In genomic region chr15:90885432-90886290, GRCh38 we compare ENCODE assay signal across 8 cellular contexts. TPM values are rescaled to one million over a fixed set of nuclear protein-coding genes. Genes with fewer than 3 reads are reported as not detected.
A peak's percentile ranks its signal among the peaks of the same experiment; 100 is the strongest.
DNase-seq lines count a peak whose midpoint lies in the region; ATAC-seq and TF ChIP-seq lines count a peak whose summit lies in the region.

No MANE protein-coding gene starts in this region.

- H3K4me1 ChIP-seq in gastroesophageal sphincter (peaks cover 0 to 50% (median 26%) of the 10 kb centered on the region in 3 donors), ovary (ENCODE audit: insufficient read depth) (peaks cover 10% of the 10 kb centered on the region)

- TF ChIP-seq CTCF in gastroesophageal sphincter (IDR thresholded peaks at IDR 0.05) (peak in 3 of 4 experiments; percentile 92 to 95 (median 95)), ovary (IDR thresholded peaks at IDR 0.05) (peak; percentile 89 to 94 (median 91)), type B pancreatic cell (conservative IDR thresholded peaks at IDR 0.05) (peak; percentile 99)

- H3K27ac Mint-ChIP-seq in type B pancreatic cell: peak overlapping the region; percentile 60

- ATAC-seq in HG03520 (IDR thresholded peaks at IDR 0.05; ENCODE audit: unreplicated experiment): peak; percentile 52
- ATAC-seq in gastroesophageal sphincter: peak; percentile 61

- DNase-seq in NCI-H146 (lab: John Stamatoyannopoulos, UW) (peak; percentile 24), NCI-H146 treated with DMSO at 0.1 percent for 48 hours (lab: John Stamatoyannopoulos, UW; ENCODE audit: unreplicated experiment) (no peak), SK-MEL-5 (ENCODE audit: low read depth, low spot score) (peak; percentile 68), ovary (peak; percentile 73 to 88 (median 86)), type B pancreatic cell (ENCODE audit: extremely low spot score, unreplicated experiment) (no peak)
- peak; percentile 45 to 76 (median 66) for DNase-seq in activated naive CD4-positive, alpha-beta T cell (lab: John Stamatoyannopoulos, UW)

- H3K36me3 ChIP-seq in gastroesophageal sphincter: peaks cover 0 to 57% of the 10 kb centered on the region in 2 donors
- no peaks in the 10 kb centered on the region for H3K36me3 ChIP-seq in ovary

- no peaks in the 10 kb centered on the region for H3K36me3 Mint-ChIP-seq in type B pancreatic cell

- peak overlapping the region; percentile 58 for H3K4me3 Mint-ChIP-seq in type B pancreatic cell

- no peak for TF ChIP-seq EP300 in gastroesophageal sphincter (IDR thresholded peaks at IDR 0.05)
- TF ChIP-seq EP300 in ovary (IDR thresholded peaks at IDR 0.05): no peak

- no peaks in the 10 kb centered on the region for H3K9me3 Mint-ChIP-seq in type B pancreatic cell

- H3K4me1 Mint-ChIP-seq in type B pancreatic cell (ENCODE audit: unreplicated experiment): peaks cover 6% of the 10 kb centered on the region

- H3K27me3 ChIP-seq in gastroesophageal sphincter (no peaks in the 10 kb centered on the region), ovary (no peaks in the 10 kb centered on the region)

- TF ChIP-seq POLR2A in gastroesophageal sphincter (IDR thresholded peaks at IDR 0.05) (no peak), ovary (IDR thresholded peaks at IDR 0.05) (no peak)

- in situ Hi-C loops in SK-MEL-5 (cut with HindIII; ENCODE audit: low pct_unique_long_range_greater_than_20kb, low sequenced_read_pairs): no loop called here

- no peaks in the 10 kb centered on the region for H3K9me3 ChIP-seq in gastroesophageal sphincter
- H3K9me3 ChIP-seq in ovary: no peaks in the 10 kb centered on the region

- H3K27ac ChIP-seq in gastroesophageal sphincter: peak overlapping the region in 3 of 4 donors; percentile 88 to 94 (median 89)
- peak overlapping the region; percentile 70 to 97 for H3K27ac ChIP-seq in ovary

- H3K27me3 Mint-ChIP-seq in type B pancreatic cell: no peaks in the 10 kb centered on the region

- 24 to 90% methylated on average over 2 to 5 of the region's 23 CpGs for WGBS in gastroesophageal sphincter (ENCODE audit: low coverage in 1 of 2), 2 donors
- WGBS in ovary, 3 donors: 35 to 53% (median 40%) methylated on average over 23 of the region's 23 CpGs

- intact Hi-C loops in ovary (cut with DNase I): loop anchor here in 3 of 4 donors (2.0 to 5.0 kb wide), 4 partner anchors 168 to 563 kb away; partner anchors contain the start of gene BLM (in 1 of the 3)

- H3K4me3 ChIP-seq in gastroesophageal sphincter (peak overlapping the region in 1 of 2 donors; percentile 53), ovary (peak overlapping the region; percentile 56)

RNA-seq across cellular contexts. Expression of gene FES, which starts 1.4 kb away (rescaled TPM):
- 0.16 TPM in 1 of 2 replicates, not detected in the other for total RNA-seq in SK-MEL-5 (2014; rRNA removed; shearing (Covaris generic))
- 0.14 and 0.55 TPM in 2 replicates for polyA plus RNA-seq in SK-MEL-5 (2015; cell fraction: cytosol; rRNA removed)
- polyA plus RNA-seq in SK-MEL-5 (2015; cell fraction: nucleus; rRNA removed): not detected in 2 replicates
- total RNA-seq in gastroesophageal sphincter: 10 to 100 TPM; 40.1 to 70.4 (median 43.5) TPM
- total RNA-seq in ovary: 10 to 100 TPM; 20.0 to 37.2 (median 24.8) TPM
- 10 to 100 TPM in 1 of 2 donors, 1 to 10 TPM in 1; 2.2 to 25.6 TPM for polyA plus RNA-seq in ovary
- total RNA-seq in type B pancreatic cell (ENCODE audit: low replicate concordance): 3.1 TPM in 2 replicates

RNA-seq across cellular contexts. Expression of gene FURIN, which starts 17.3 kb away (rescaled TPM):
- 38.3 and 40.7 TPM in 2 replicates for total RNA-seq in SK-MEL-5 (2014; rRNA removed; shearing (Covaris generic))
- 133 and 175 TPM in 2 replicates for polyA plus RNA-seq in SK-MEL-5 (2015; cell fraction: cytosol; rRNA removed)
- 26.5 and 29.4 TPM in 2 replicates for polyA plus RNA-seq in SK-MEL-5 (2015; cell fraction: nucleus; rRNA removed)
- total RNA-seq in gastroesophageal sphincter (10 to 100 TPM; 34.1 to 75.4 (median 59.8) TPM), ovary (10 to 100 TPM; 17.9 to 38.6 (median 35.1) TPM), type B pancreatic cell (ENCODE audit: low replicate concordance) (37.7 and 62.1 TPM in 2 replicates)
- polyA plus RNA-seq in ovary: 10 to 100 TPM in 1 of 2 donors, 1 to 10 TPM in 1; 6.2 to 33.7 TPM

RNA-seq across cellular contexts. Expression of gene MAN2A2, which starts 17.4 kb away (rescaled TPM):
- 4.7 and 6.8 TPM in 2 replicates for total RNA-seq in SK-MEL-5 (2014; rRNA removed; shearing (Covaris generic))
- polyA plus RNA-seq in SK-MEL-5 (2015; cell fraction: cytosol; rRNA removed): 45.3 and 46.7 TPM in 2 replicates
- 280 and 406 TPM in 2 replicates for polyA plus RNA-seq in SK-MEL-5 (2015; cell fraction: nucleus; rRNA removed)
- total RNA-seq in gastroesophageal sphincter (10 to 100 TPM; 19.4 to 58.2 (median 44.9) TPM), ovary (10 to 100 TPM; 25.3 to 66.5 (median 39.5) TPM), type B pancreatic cell (ENCODE audit: low replicate concordance) (43.0 and 60.2 TPM in 2 replicates)
- polyA plus RNA-seq in ovary: 10 to 100 TPM; 25.8 to 29.1 TPM

RNA-seq across cellular contexts. Expression of gene HDDC3, which starts 46.7 kb away (rescaled TPM):
- 17.0 and 17.6 TPM in 2 replicates for total RNA-seq in SK-MEL-5 (2014; rRNA removed; shearing (Covaris generic))
- 17.9 and 25.0 TPM in 2 replicates for polyA plus RNA-seq in SK-MEL-5 (2015; cell fraction: cytosol; rRNA removed)
- polyA plus RNA-seq in SK-MEL-5 (2015; cell fraction: nucleus; rRNA removed): 18.7 and 31.2 TPM in 2 replicates
- total RNA-seq in gastroesophageal sphincter: 10 to 100 TPM in 2 of 4 donors, 1 to 10 TPM in 2; 5.9 to 17.1 (median 8.3) TPM
- 10 to 100 TPM; 11.7 to 17.2 (median 13.5) TPM for total RNA-seq in ovary
- polyA plus RNA-seq in ovary: 10 to 100 TPM; 13.0 to 13.1 TPM
- 16.8 and 18.9 TPM in 2 replicates for total RNA-seq in type B pancreatic cell (ENCODE audit: low replicate concordance)

RNA-seq across cellular contexts. Expression of gene UNC45A, which starts 49.4 kb away (rescaled TPM):
- 58.4 and 62.4 TPM in 2 replicates for total RNA-seq in SK-MEL-5 (2014; rRNA removed; shearing (Covaris generic))
- polyA plus RNA-seq in SK-MEL-5 (2015; cell fraction: cytosol; rRNA removed): 61.2 and 63.0 TPM in 2 replicates
- polyA plus RNA-seq in SK-MEL-5 (2015; cell fraction: nucleus; rRNA removed): 98.3 and 153 TPM in 2 replicates
- total RNA-seq in gastroesophageal sphincter: 100 to 1,000 TPM in 2 of 4 donors, 10 to 100 TPM in 2; 63.7 to 116 (median 100) TPM
- total RNA-seq in ovary: 10 to 100 TPM; 26.2 to 75.6 (median 56.1) TPM
- 10 to 100 TPM; 30.5 to 50.8 TPM for polyA plus RNA-seq in ovary
- total RNA-seq in type B pancreatic cell (ENCODE audit: low replicate concordance): 78.9 and 80.2 TPM in 2 replicates

Comparison
In these comparisons a context has a peak if more than half of its experiments do, and no peak if none do; other contexts are left out.
1. DNase-seq: peak in NCI-H146 (single experiment), SK-MEL-5 (single experiment), activated naive CD4-positive, alpha-beta T cell (4 of 4) and ovary (5 of 5); none in NCI-H146 treated with DMSO at 0.1 percent for 48 hours (single experiment) and type B pancreatic cell (single experiment).
2. Peak in every context shown above with its lines, with median percentiles within 50 percentile points of each other: CTCF ChIP-seq.